Comparison of ENCODE assay signal across 16 cellular contexts in genomic region chr1:11862890-11863289, GRCh38. TPM values are rescaled to one million over a fixed set of nuclear protein-coding genes. Genes with fewer than 3 reads are reported as not detected.
A peak's percentile ranks its signal among the peaks of the same experiment; 100 is the strongest.
DNase-seq lines count a peak whose midpoint lies in the region; ATAC-seq and TF ChIP-seq lines count a peak whose summit lies in the region.
"Had no signal": no experiment of that assay in that cellular context is flagged by ENCODE, and none has a peak within 500 bp of the region (broad histone marks: within the 10 kb centered on the region; RNA-seq: fewer than 3 reads in every experiment).

No MANE protein-coding gene starts in this region.

- TF ChIP-seq POLR2A in suprapubic skin (IDR thresholded peaks at IDR 0.05), result no peak

- CTCF ChIA-PET in activated naive CD4-positive, alpha-beta T cell treated with anti-CD3 and anti-CD28 coated beads, Interleukin-2, amount 10 ng/mL, durations not matched to agents 7 days and 5 days (lab: Charles Lee), result interaction anchor here (0.6 kb wide), 1 partner anchor 30 kb away, joined by 3 read pairs; no protein-coding TSS in a partner anchor

- no peak overlapping the region for H3K27ac ChIP-seq in suprapubic skin
- H3K27ac ChIP-seq: vagina had no signal

- ATAC-seq in stimulated activated naive CD8-positive, alpha-beta T cell treated with anti-CD3 and anti-CD28 coated beads, Interleukin-15, Interleukin-2, amounts not matched to agents 100 U/mL and 50 U/mL, for 24 hours, result peak; percentile 12
- ATAC-seq in stimulated activated naive CD8-positive, alpha-beta T cell treated with anti-CD3 and anti-CD28 coated beads, Interleukin-15, amount 100 ng/mL, for 72 hours, result no peak
- ATAC-seq: activated naive CD4-positive, alpha-beta T cell treated with anti-CD3 and anti-CD28 coated beads, Interleukin-2, amount 50 U/mL, for 72 hours; sciatic nerve had no signal

- no peaks in the 10 kb centered on the region for H3K36me3 Mint-ChIP-seq in activated naive CD4-positive, alpha-beta T cell treated with anti-CD3 and anti-CD28 coated beads, Interleukin-2, amount 10 ng/mL, durations not matched to agents 7 days and 5 days
- H3K36me3 Mint-ChIP-seq in activated T-helper 2 cell treated with anti-CD3 and anti-CD28 coated beads, Interferon-gamma antibody, Interleukin-2, Interleukin-4, amounts not matched to agents 10 μg/mL and 5 μg/mL and 100 μg/mL, durations not matched to agents 14 hours and 24 hours and 36 hours (ENCODE audit: low read depth), result no peaks in the 10 kb centered on the region
- H3K36me3 Mint-ChIP-seq in progenitor cell of endocrine pancreas (ENCODE audit: insufficient read depth), result no peaks in the 10 kb centered on the region

- H3K27me3 Mint-ChIP-seq in stimulated activated naive CD8-positive, alpha-beta T cell treated with anti-CD3 and anti-CD28 coated beads, Interleukin-15, amount 100 ng/mL, for 72 hours, result peaks cover 60% of the 10 kb centered on the region
- peaks cover 85% of the 10 kb centered on the region for H3K27me3 Mint-ChIP-seq in activated naive CD4-positive, alpha-beta T cell treated with anti-CD3 and anti-CD28 coated beads, Interleukin-2, amount 10 ng/mL, durations not matched to agents 7 days and 5 days
- peaks cover 25% of the 10 kb centered on the region for H3K27me3 Mint-ChIP-seq in activated T-helper 2 cell treated with anti-CD3 and anti-CD28 coated beads, Interferon-gamma antibody, Interleukin-2, Interleukin-4, amounts not matched to agents 10 μg/mL and 5 μg/mL and 100 μg/mL, durations not matched to agents 14 hours and 24 hours and 36 hours (ENCODE audit: low read depth)
- H3K27me3 Mint-ChIP-seq in progenitor cell of endocrine pancreas, result peaks cover 46% of the 10 kb centered on the region

- H3K27me3 ChIP-seq in suprapubic skin, result peaks cover 45% of the 10 kb centered on the region
- H3K27me3 ChIP-seq: vagina had no signal

- H3K9me3 Mint-ChIP-seq in stimulated activated naive CD8-positive, alpha-beta T cell treated with anti-CD3 and anti-CD28 coated beads, Interleukin-15, amount 100 ng/mL, for 72 hours, result no peaks in the 10 kb centered on the region
- no peaks in the 10 kb centered on the region for H3K9me3 Mint-ChIP-seq in activated naive CD4-positive, alpha-beta T cell treated with anti-CD3 and anti-CD28 coated beads, Interleukin-2, amount 10 ng/mL, durations not matched to agents 7 days and 5 days
- no peaks in the 10 kb centered on the region for H3K9me3 Mint-ChIP-seq in activated T-helper 2 cell treated with anti-CD3 and anti-CD28 coated beads, Interferon-gamma antibody, Interleukin-2, Interleukin-4, amounts not matched to agents 10 μg/mL and 5 μg/mL and 100 μg/mL, durations not matched to agents 14 hours and 24 hours and 36 hours
- no peaks in the 10 kb centered on the region for H3K9me3 Mint-ChIP-seq in progenitor cell of endocrine pancreas (ENCODE audit: low read depth)
- H3K9me3 Mint-ChIP-seq: activated naive CD4-positive, alpha-beta T cell treated with anti-CD3 and anti-CD28 coated beads, Interleukin-2, amount 50 U/mL, for 72 hours had no signal

- H3K27ac Mint-ChIP-seq in stimulated activated naive CD8-positive, alpha-beta T cell treated with anti-CD3 and anti-CD28 coated beads, Interleukin-15, amount 100 ng/mL, for 72 hours, result no peak overlapping the region
- no peak overlapping the region for H3K27ac Mint-ChIP-seq in activated naive CD4-positive, alpha-beta T cell treated with anti-CD3 and anti-CD28 coated beads, Interleukin-2, amount 10 ng/mL, durations not matched to agents 7 days and 5 days
- no peak overlapping the region for H3K27ac Mint-ChIP-seq in activated T-helper 2 cell treated with anti-CD3 and anti-CD28 coated beads, Interferon-gamma antibody, Interleukin-2, Interleukin-4, amounts not matched to agents 10 μg/mL and 5 μg/mL and 100 μg/mL, durations not matched to agents 14 hours and 24 hours and 36 hours
- no peak overlapping the region for H3K27ac Mint-ChIP-seq in progenitor cell of endocrine pancreas
- H3K27ac Mint-ChIP-seq: activated naive CD4-positive, alpha-beta T cell treated with anti-CD3 and anti-CD28 coated beads, Interleukin-2, amount 50 U/mL, for 72 hours had no signal

- 32% methylated on average over 6 of the region's 6 CpGs for WGBS in suprapubic skin

- no peak for DNase-seq in stimulated activated naive CD8-positive, alpha-beta T cell treated with anti-CD3 and anti-CD28 coated beads, Interleukin-15, Interleukin-2, amounts not matched to agents 100 U/mL and 50 U/mL, for 24 hours
- no peak for DNase-seq in stimulated activated naive CD8-positive, alpha-beta T cell treated with anti-CD3 and anti-CD28 coated beads, Interleukin-15, amount 100 ng/mL, for 72 hours
- peak; percentile 27 for DNase-seq in NCI-H2029 (lab: John Stamatoyannopoulos, UW)
- peak; percentile 30 for DNase-seq in choroid plexus epithelial cell (ENCODE audit: low read depth)
- no peak for DNase-seq in suprapubic skin (ENCODE audit: low spot score in 2 of 2)
- no peak for DNase-seq in activated naive CD4-positive, alpha-beta T cell treated with anti-CD3 and anti-CD28 coated beads, Interleukin-2, amount 10 ng/mL, durations not matched to agents 7 days and 5 days
- DNase-seq in activated T-helper 2 cell treated with anti-CD3 and anti-CD28 coated beads, Interferon-gamma antibody, Interleukin-2, Interleukin-4, amounts not matched to agents 10 μg/mL and 5 μg/mL and 100 μg/mL, durations not matched to agents 14 hours and 24 hours and 36 hours (ENCODE audit: low spot score), result no peak
- no peak for DNase-seq in progenitor cell of endocrine pancreas (ENCODE audit: low spot score, unreplicated experiment)
- DNase-seq: COR-L47; effector CD4-positive, alpha-beta T cell; NCI-H510A treated with DMSO at 0.1 percent for 48 hours had no signal

- peaks cover 8% of the 10 kb centered on the region for H3K4me1 ChIP-seq in suprapubic skin
- H3K4me1 ChIP-seq: vagina had no signal

- no peaks in the 10 kb centered on the region for H3K4me1 Mint-ChIP-seq in stimulated activated naive CD8-positive, alpha-beta T cell treated with anti-CD3 and anti-CD28 coated beads, Interleukin-15, amount 100 ng/mL, for 72 hours
- peaks cover under 1% of the 10 kb centered on the region for H3K4me1 Mint-ChIP-seq in activated naive CD4-positive, alpha-beta T cell treated with anti-CD3 and anti-CD28 coated beads, Interleukin-2, amount 10 ng/mL, durations not matched to agents 7 days and 5 days
- no peaks in the 10 kb centered on the region for H3K4me1 Mint-ChIP-seq in activated T-helper 2 cell treated with anti-CD3 and anti-CD28 coated beads, Interferon-gamma antibody, Interleukin-2, Interleukin-4, amounts not matched to agents 10 μg/mL and 5 μg/mL and 100 μg/mL, durations not matched to agents 14 hours and 24 hours and 36 hours (ENCODE audit: low read depth)
- H3K4me1 Mint-ChIP-seq in progenitor cell of endocrine pancreas (ENCODE audit: low read depth), result peaks cover 2% of the 10 kb centered on the region

- no peaks in the 10 kb centered on the region for H3K36me3 ChIP-seq in suprapubic skin
- H3K36me3 ChIP-seq: vagina had no signal

- no peak overlapping the region for H3K4me3 Mint-ChIP-seq in stimulated activated naive CD8-positive, alpha-beta T cell treated with anti-CD3 and anti-CD28 coated beads, Interleukin-15, amount 100 ng/mL, for 72 hours
- H3K4me3 Mint-ChIP-seq in activated naive CD4-positive, alpha-beta T cell treated with anti-CD3 and anti-CD28 coated beads, Interleukin-2, amount 10 ng/mL, durations not matched to agents 7 days and 5 days, result no peak overlapping the region
- no peak overlapping the region for H3K4me3 Mint-ChIP-seq in activated T-helper 2 cell treated with anti-CD3 and anti-CD28 coated beads, Interferon-gamma antibody, Interleukin-2, Interleukin-4, amounts not matched to agents 10 μg/mL and 5 μg/mL and 100 μg/mL, durations not matched to agents 14 hours and 24 hours and 36 hours (ENCODE audit: low read depth)
- no peak overlapping the region for H3K4me3 Mint-ChIP-seq in progenitor cell of endocrine pancreas (ENCODE audit: low read depth)

- intact Hi-C loops in activated T-helper 2 cell treated with anti-CD3 and anti-CD28 coated beads, Interferon-gamma antibody, Interleukin-2, Interleukin-4, amounts not matched to agents 10 μg/mL and 5 μg/mL and 100 μg/mL, durations not matched to agents 14 hours and 24 hours and 36 hours (cut with micrococcal nuclease), result no loop called here

- H3K4me3 ChIP-seq in choroid plexus epithelial cell (ENCODE audit: low read depth, low read length), result no peak overlapping the region
- H3K4me3 ChIP-seq in suprapubic skin, result no peak overlapping the region
- H3K4me3 ChIP-seq: vagina had no signal

- TF ChIP-seq CTCF in choroid plexus epithelial cell (conservative IDR thresholded peaks at IDR 0.05; ENCODE audit: low read depth, low read length) (no peak), suprapubic skin (IDR thresholded peaks at IDR 0.05) (no peak), progenitor cell of endocrine pancreas (IDR thresholded peaks at IDR 0.05; ENCODE audit: unreplicated experiment) (no peak)

- H3K9me3 ChIP-seq in suprapubic skin, result no peaks in the 10 kb centered on the region
- H3K9me3 ChIP-seq: vagina had no signal

- TF ChIP-seq EP300 in suprapubic skin (IDR thresholded peaks at IDR 0.05), result no peak

RNA-seq across cellular contexts. Expression of gene NPPB, which starts 4.1 kb away (rescaled TPM):
- total RNA-seq in suprapubic skin (not detected), progenitor cell of endocrine pancreas (5.3 and 9.1 TPM in 2 replicates)
- not detected in 2 replicates for total RNA-seq in activated T-helper 2 cell treated with anti-CD3 and anti-CD28 coated beads, Interferon-gamma antibody, Interleukin-2, Interleukin-4, amounts not matched to agents 10 μg/mL and 5 μg/mL and 100 μg/mL, durations not matched to agents 14 hours and 24 hours and 36 hours
- total RNA-seq: activated naive CD4-positive, alpha-beta T cell treated with anti-CD3 and anti-CD28 coated beads, Interleukin-2, amount 50 U/mL, for 72 hours; mononuclear cell; sciatic nerve; vagina had no signal

RNA-seq across cellular contexts. Expression of gene NPPA, which starts 15.3 kb away (rescaled TPM):
- not detected for total RNA-seq in suprapubic skin
- total RNA-seq in activated T-helper 2 cell treated with anti-CD3 and anti-CD28 coated beads, Interferon-gamma antibody, Interleukin-2, Interleukin-4, amounts not matched to agents 10 μg/mL and 5 μg/mL and 100 μg/mL, durations not matched to agents 14 hours and 24 hours and 36 hours, result not detected in 2 replicates
- total RNA-seq in progenitor cell of endocrine pancreas, result not detected in 2 replicates
- total RNA-seq: activated naive CD4-positive, alpha-beta T cell treated with anti-CD3 and anti-CD28 coated beads, Interleukin-2, amount 50 U/mL, for 72 hours; kidney epithelial cell; mononuclear cell; vagina had no signal

RNA-seq across cellular contexts. Expression of gene CLCN6, which starts 56.9 kb away (rescaled TPM):
- total RNA-seq in suprapubic skin (10 to 100 TPM in 2 of 4 donors, 1 to 10 TPM in 2; 6.2 to 22.5 (median 10.2) TPM), progenitor cell of endocrine pancreas (44.1 and 44.3 TPM in 2 replicates)
- total RNA-seq in activated T-helper 2 cell treated with anti-CD3 and anti-CD28 coated beads, Interferon-gamma antibody, Interleukin-2, Interleukin-4, amounts not matched to agents 10 μg/mL and 5 μg/mL and 100 μg/mL, durations not matched to agents 14 hours and 24 hours and 36 hours, result 18.8 and 18.9 TPM in 2 replicates

RNA-seq across cellular contexts. Expression of gene MTHFR, which starts 57.1 kb away (rescaled TPM):
- total RNA-seq in suprapubic skin (10 to 100 TPM; 35.0 to 57.5 (median 39.7) TPM), progenitor cell of endocrine pancreas (28.6 and 29.2 TPM in 2 replicates)
- 18.8 and 21.4 TPM in 2 replicates for total RNA-seq in activated T-helper 2 cell treated with anti-CD3 and anti-CD28 coated beads, Interferon-gamma antibody, Interleukin-2, Interleukin-4, amounts not matched to agents 10 μg/mL and 5 μg/mL and 100 μg/mL, durations not matched to agents 14 hours and 24 hours and 36 hours

Comparison
In these comparisons a context has a peak if more than half of its experiments do, and no peak if none do; other contexts are left out.
1. DNase-seq: peak in NCI-H2029 (single experiment) and choroid plexus epithelial cell (single experiment); none in stimulated activated naive CD8-positive, alpha-beta T cell treated with anti-CD3 and anti-CD28 coated beads, Interleukin-15, Interleukin-2, amounts not matched to agents 100 U/mL and 50 U/mL, for 24 hours (single experiment), stimulated activated naive CD8-positive, alpha-beta T cell treated with anti-CD3 and anti-CD28 coated beads, Interleukin-15, amount 100 ng/mL, for 72 hours (0 of 2), suprapubic skin (0 of 2), activated naive CD4-positive, alpha-beta T cell treated with anti-CD3 and anti-CD28 coated beads, Interleukin-2, amount 10 ng/mL, durations not matched to agents 7 days and 5 days (single experiment), activated T-helper 2 cell treated with anti-CD3 and anti-CD28 coated beads, Interferon-gamma antibody, Interleukin-2, Interleukin-4, amounts not matched to agents 10 μg/mL and 5 μg/mL and 100 μg/mL, durations not matched to agents 14 hours and 24 hours and 36 hours (single experiment) and progenitor cell of endocrine pancreas (single experiment).